20 cellular contexts compared by ENCODE assay signal in genomic region chr2:66498597-66498910, GRCh38.
"Had no signal": no experiment of that assay in that cellular context is flagged by ENCODE, and none has a peak within 500 bp of the region (broad histone marks: within the 10 kb centered on the region; RNA-seq: fewer than 3 reads in every experiment).

No MANE protein-coding gene starts in this region.

- H3K9me3 ChIP-seq: heart right ventricle, left lung, pancreas, right lobe of liver, tibial nerve, vagina had no signal

- H3K4me3 Mint-ChIP-seq: activated CD4-positive, alpha-beta memory T cell treated with anti-CD3 and anti-CD28 coated beads for 36 hours; activated naive CD8-positive, alpha-beta T cell treated with anti-CD3 and anti-CD28 coated beads for 36 hours; naive thymus-derived CD4-positive, alpha-beta T cell; stimulated activated effector memory CD8-positive, alpha-beta T cell treated with anti-CD3 and anti-CD28 coated beads, Interleukin-12 subunit alpha, Interleukin-12 subunit beta, amount 100 ng/mL, for 72 hours; stimulated activated naive CD8-positive, alpha-beta T cell treated with anti-CD3 and anti-CD28 coated beads, Interleukin-15, amount 100 ng/mL, for 72 hours; T-helper 1 cell treated with Interleukin-12 subunit alpha and Interleukin-12 subunit beta and Interleukin-4 antibody, amounts not matched to agents 30 μg/mL and 1 μg/mL, for 36 hours had no signal

- H3K4me1 Mint-ChIP-seq: activated naive CD8-positive, alpha-beta T cell treated with anti-CD3 and anti-CD28 coated beads for 36 hours; naive thymus-derived CD4-positive, alpha-beta T cell; stimulated activated effector memory CD8-positive, alpha-beta T cell treated with anti-CD3 and anti-CD28 coated beads, Interleukin-12 subunit alpha, Interleukin-12 subunit beta, amount 100 ng/mL, for 72 hours; stimulated activated naive CD8-positive, alpha-beta T cell treated with anti-CD3 and anti-CD28 coated beads, Interleukin-15, amount 100 ng/mL, for 72 hours had no signal

- H3K27me3 Mint-ChIP-seq: activated CD4-positive, alpha-beta memory T cell treated with anti-CD3 and anti-CD28 coated beads for 36 hours; activated naive CD8-positive, alpha-beta T cell treated with anti-CD3 and anti-CD28 coated beads for 36 hours; stimulated activated naive CD8-positive, alpha-beta T cell treated with anti-CD3 and anti-CD28 coated beads, Interleukin-15, amount 100 ng/mL, for 72 hours had no signal

- H3K36me3 Mint-ChIP-seq: activated CD4-positive, alpha-beta memory T cell treated with anti-CD3 and anti-CD28 coated beads for 36 hours; activated naive CD8-positive, alpha-beta T cell treated with anti-CD3 and anti-CD28 coated beads for 36 hours; naive thymus-derived CD4-positive, alpha-beta T cell; stimulated activated effector memory CD8-positive, alpha-beta T cell treated with anti-CD3 and anti-CD28 coated beads, Interleukin-12 subunit alpha, Interleukin-12 subunit beta, amount 100 ng/mL, for 72 hours had no signal

- H3K27ac Mint-ChIP-seq: activated CD4-positive, alpha-beta memory T cell treated with anti-CD3 and anti-CD28 coated beads for 36 hours; activated naive CD8-positive, alpha-beta T cell treated with anti-CD3 and anti-CD28 coated beads for 36 hours; naive thymus-derived CD4-positive, alpha-beta T cell; stimulated activated effector memory CD8-positive, alpha-beta T cell treated with anti-CD3 and anti-CD28 coated beads, Interleukin-12 subunit alpha, Interleukin-12 subunit beta, amount 100 ng/mL, for 72 hours; stimulated activated naive CD8-positive, alpha-beta T cell treated with anti-CD3 and anti-CD28 coated beads, Interleukin-15, amount 100 ng/mL, for 72 hours; T-helper 1 cell treated with Interleukin-12 subunit alpha and Interleukin-12 subunit beta and Interleukin-4 antibody, amounts not matched to agents 30 μg/mL and 1 μg/mL, for 36 hours had no signal

- H3K27me3 ChIP-seq: heart right ventricle, left lung, pancreas, right lobe of liver, tibial nerve, vagina had no signal

- ATAC-seq: heart right ventricle; left lung; naive thymus-derived CD4-positive, alpha-beta T cell; pancreas; right lobe of liver; stimulated activated effector memory CD8-positive, alpha-beta T cell treated with anti-CD3 and anti-CD28 coated beads, Interleukin-12 subunit alpha, Interleukin-12 subunit beta, amount 100 ng/mL, for 72 hours; stimulated activated naive CD8-positive, alpha-beta T cell treated with anti-CD3 and anti-CD28 coated beads, Interleukin-15, amount 100 ng/mL, for 72 hours had no signal

- H3K27ac ChIP-seq: heart right ventricle, left lung, pancreas, right lobe of liver, skin epidermis, tibial nerve, vagina had no signal

- H3K9me3 Mint-ChIP-seq: activated CD4-positive, alpha-beta memory T cell treated with anti-CD3 and anti-CD28 coated beads for 36 hours; activated naive CD8-positive, alpha-beta T cell treated with anti-CD3 and anti-CD28 coated beads for 36 hours; stimulated activated naive CD8-positive, alpha-beta T cell treated with anti-CD3 and anti-CD28 coated beads, Interleukin-15, amount 100 ng/mL, for 72 hours; T-helper 1 cell treated with Interleukin-12 subunit alpha and Interleukin-12 subunit beta and Interleukin-4 antibody, amounts not matched to agents 30 μg/mL and 1 μg/mL, for 36 hours had no signal

- FAIRE-seq: endometrium, pancreas had no signal

- DNase-seq: activated CD4-positive, alpha-beta memory T cell treated with anti-CD3 and anti-CD28 coated beads for 36 hours; activated CD4-positive, alpha-beta T cell treated with anti-CD3 and anti-CD28 coated beads for 48 hours; activated CD4-positive, CD25-positive, alpha-beta regulatory T cell; activated naive CD4-positive, alpha-beta T cell treated with Interleukin-2 at 50 U/mL for 16 hours; activated naive CD8-positive, alpha-beta T cell treated with anti-CD3 and anti-CD28 coated beads for 36 hours; activated T-cell treated with anti-CD3 and anti-CD28 coated beads, Interleukin-2, amount 50 U/mL, for 48 hours; heart right ventricle; left lung; naive thymus-derived CD4-positive, alpha-beta T cell; right lobe of liver; stimulated activated CD4-positive, alpha-beta T cell treated with anti-CD3 and anti-CD28 coated beads, Interleukin-1b, Interleukin-23, amount 100 ng/mL, for 48 hours; stimulated activated naive CD8-positive, alpha-beta T cell treated with anti-CD3 and anti-CD28 coated beads, Interleukin-15, amount 100 ng/mL, for 72 hours had no signal

- H3K36me3 ChIP-seq: heart right ventricle, left lung, pancreas, right lobe of liver, tibial nerve had no signal

- H3K4me3 ChIP-seq: heart right ventricle, left lung, lung, pancreas, right lobe of liver, skin epidermis, tibial nerve, vagina had no signal
